Comparison of ENCODE assay signal across 1 cellular context in genomic region chr17:41962768-41963434, GRCh38.
TF ChIP-seq lines count a peak whose summit lies in the region.

No MANE protein-coding gene starts in this region.

TF ChIP-seq in SK-N-SH treated with all-trans-retinoic acid at 6 μM for 48 hours, 23 proteins besides CTCF, POLR2A, EP300 and RAD21 (continued from another document):
- TF ChIP-seq POU6F1 (CRISPR knock-in tag; IDR thresholded peaks at IDR 0.05; ENCODE audit: borderline replicate concordance, low read depth) (no peak), OSR1 (CRISPR knock-in tag; IDR thresholded peaks at IDR 0.05) (no peak), SNAI2 (CRISPR knock-in tag; IDR thresholded peaks at IDR 0.05) (no peak)
